7 cellular contexts compared by ENCODE assay signal in the genomic region with DNA sequence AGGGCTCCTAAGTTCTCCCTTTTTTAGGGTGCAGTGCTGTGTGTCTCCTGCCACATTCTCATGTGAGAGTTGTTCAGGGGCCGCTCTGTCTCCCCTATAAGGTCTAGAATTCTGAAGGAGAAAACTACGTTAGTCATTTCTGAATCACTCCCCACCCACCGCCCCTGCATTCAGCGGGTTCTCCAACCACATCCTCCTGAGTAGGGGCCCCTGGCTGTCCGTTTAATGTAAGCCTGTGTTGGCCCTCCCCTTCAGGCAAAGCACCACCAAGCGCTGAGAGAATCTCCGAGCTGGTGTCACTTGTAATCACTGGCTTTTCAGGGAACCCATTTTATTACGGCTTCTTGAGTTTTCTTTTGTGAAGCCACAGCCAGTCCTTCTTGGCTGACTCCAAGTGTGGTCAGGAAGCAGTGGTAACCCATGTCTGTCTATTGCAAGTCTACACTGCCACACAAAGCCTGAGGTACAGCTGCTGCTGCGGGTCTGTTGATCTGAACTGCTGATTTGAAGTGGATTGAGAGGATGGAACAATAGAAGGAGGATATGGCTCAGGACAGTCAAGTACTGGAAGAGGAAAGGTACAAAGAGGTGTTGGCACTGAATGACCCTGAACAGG. TPM values are rescaled to one million over a fixed set of nuclear protein-coding genes. Genes with fewer than 3 reads are reported as not detected.
A peak's percentile ranks its signal among the peaks of the same experiment; 100 is the strongest.
DNase-seq lines count a peak whose midpoint lies in the region; ATAC-seq and TF ChIP-seq lines count a peak whose summit lies in the region.

No MANE protein-coding gene starts in this region.

- H3K4me1 ChIP-seq in mucosa of descending colon (ENCODE audit: low read depth) = no peaks in the 10 kb centered on the region

- no peak overlapping the region for H3K4me3 ChIP-seq in mucosa of descending colon

- H3K36me3 ChIP-seq in mucosa of descending colon (ENCODE audit: low read depth) = no peaks in the 10 kb centered on the region

- intact Hi-C loops in mucosa of descending colon (cut with DNase I, micrococcal nuclease) = no loop called here

- DNase-seq in activated CD4-positive, alpha-beta T cell treated with anti-CD3 and anti-CD28 coated beads, Interleukin-2, amount 50 U/mL, for 24 hours (ENCODE audit: low read depth in 1 of 2, low spot score in 1 of 2) = peak; percentile 52 to 81
- no peak for DNase-seq in mucosa of descending colon
- DNase-seq in middle frontal gyrus (ENCODE audit: extremely low spot score, low spot score) = no peak
- no peak for DNase-seq in superior temporal gyrus (ENCODE audit: extremely low spot score)
- DNase-seq in effector CD8-positive, alpha-beta T cell (lab: John Stamatoyannopoulos, UW) = no peak

- TF ChIP-seq CTCF in mucosa of descending colon (IDR thresholded peaks at IDR 0.05) = no peak

- H3K9me3 ChIP-seq in mucosa of descending colon = peaks cover 7% of the 10 kb centered on the region

- ATAC-seq in GM19467 (IDR thresholded peaks at IDR 0.05; ENCODE audit: unreplicated experiment) (peak; percentile 88), HG03457 (IDR thresholded peaks at IDR 0.05; ENCODE audit: unreplicated experiment) (peak; percentile 74), mucosa of descending colon (peak; percentile 55)

RNA-seq across cellular contexts. Expression of a gene that starts 16.9 kb away (rescaled TPM):
- under 1 TPM; 0.09 to 0.19 (median 0.09) TPM for total RNA-seq in mucosa of descending colon

RNA-seq across cellular contexts. Expression of a gene that starts 56.1 kb away (rescaled TPM):
- total RNA-seq in mucosa of descending colon = 10 to 100 TPM in 1 of 3 donors, 1 to 10 TPM in 2; 8.4 to 19.8 (median 8.9) TPM

Comparison
In these comparisons a context has a peak if more than half of its experiments do, and no peak if none do; other contexts are left out.
1. DNase-seq: peak in activated CD4-positive, alpha-beta T cell treated with anti-CD3 and anti-CD28 coated beads, Interleukin-2, amount 50 U/mL, for 24 hours (2 of 2); none in mucosa of descending colon (0 of 3), middle frontal gyrus (single experiment), superior temporal gyrus (single experiment) and effector CD8-positive, alpha-beta T cell (single experiment).
2. Peak in every context shown above with its lines, with median percentiles within 50 percentile points of each other: ATAC-seq.